In the genomic region with DNA sequence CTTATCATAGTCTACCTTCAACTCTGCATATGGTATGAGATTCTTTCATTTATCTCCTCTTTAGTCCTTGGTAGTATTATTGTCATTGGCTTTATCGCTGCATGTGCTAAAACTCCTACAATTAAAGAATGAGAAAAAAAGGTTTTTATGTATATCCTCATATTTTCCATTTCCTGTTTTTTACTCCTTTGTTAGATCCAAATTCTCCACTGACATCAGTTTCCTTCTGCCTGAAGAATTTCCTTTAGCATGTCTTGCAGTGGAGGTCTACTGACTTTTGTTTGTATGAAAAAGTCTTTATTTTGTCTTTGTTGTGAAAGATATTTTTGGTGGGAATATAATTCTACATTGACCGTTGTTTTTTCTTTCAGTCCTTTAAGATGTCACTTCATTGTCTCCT, we compare ENCODE assay signal across 24 cellular contexts.
"Had no signal": no experiment of that assay in that cellular context is flagged by ENCODE, and none has a peak within 500 bp of the region (broad histone marks: within the 10 kb centered on the region; RNA-seq: fewer than 3 reads in every experiment).

No MANE protein-coding gene starts in this region.

- H3K4me1 ChIP-seq: colonic mucosa, esophagus muscularis mucosa, esophagus squamous epithelium, foreskin keratinocyte, gastrocnemius medialis, gastroesophageal sphincter had no signal

- ATAC-seq: effector memory CD8-positive, alpha-beta T cell; esophagus mucosa; foreskin keratinocyte; gastrocnemius medialis; gastroesophageal sphincter; heart left ventricle; heart right ventricle had no signal

- FAIRE-seq: colon, frontal cortex had no signal

- H3K27ac ChIP-seq: colonic mucosa, dorsolateral prefrontal cortex, epithelial cell of prostate, esophagus muscularis mucosa, esophagus squamous epithelium, foreskin keratinocyte, gastrocnemius medialis, gastroesophageal sphincter, heart left ventricle, heart right ventricle had no signal

- DNase-seq: colonic mucosa; cortex of kidney; dorsolateral prefrontal cortex; effector CD4-positive, alpha-beta T cell; effector CD8-positive, alpha-beta T cell; effector memory CD4-positive, alpha-beta T cell; effector memory CD8-positive, alpha-beta T cell; endodermal cell; erythroblast; esophagus squamous epithelium; foreskin fibroblast; foreskin keratinocyte; foreskin melanocyte; gastrocnemius medialis; glutamatergic neuron; head of caudate nucleus; heart left ventricle; heart right ventricle had no signal

- H3K9me3 ChIP-seq: colonic mucosa, esophagus muscularis mucosa, esophagus squamous epithelium, gastrocnemius medialis, gastroesophageal sphincter, heart left ventricle, heart right ventricle had no signal

- H3K27me3 ChIP-seq: colonic mucosa, dorsolateral prefrontal cortex, esophagus muscularis mucosa, esophagus squamous epithelium, foreskin keratinocyte, gastrocnemius medialis, gastroesophageal sphincter, heart left ventricle, heart right ventricle had no signal

- H3K36me3 ChIP-seq: colonic mucosa, esophagus muscularis mucosa, esophagus squamous epithelium, gastrocnemius medialis, gastroesophageal sphincter, heart left ventricle, heart right ventricle had no signal

- H3K4me3 ChIP-seq: colonic mucosa, dorsolateral prefrontal cortex, esophagus muscularis mucosa, esophagus squamous epithelium, gastrocnemius medialis, gastroesophageal sphincter, heart left ventricle, heart right ventricle had no signal
